Comparison of ENCODE assay signal across 1 cellular context in the genomic region with DNA sequence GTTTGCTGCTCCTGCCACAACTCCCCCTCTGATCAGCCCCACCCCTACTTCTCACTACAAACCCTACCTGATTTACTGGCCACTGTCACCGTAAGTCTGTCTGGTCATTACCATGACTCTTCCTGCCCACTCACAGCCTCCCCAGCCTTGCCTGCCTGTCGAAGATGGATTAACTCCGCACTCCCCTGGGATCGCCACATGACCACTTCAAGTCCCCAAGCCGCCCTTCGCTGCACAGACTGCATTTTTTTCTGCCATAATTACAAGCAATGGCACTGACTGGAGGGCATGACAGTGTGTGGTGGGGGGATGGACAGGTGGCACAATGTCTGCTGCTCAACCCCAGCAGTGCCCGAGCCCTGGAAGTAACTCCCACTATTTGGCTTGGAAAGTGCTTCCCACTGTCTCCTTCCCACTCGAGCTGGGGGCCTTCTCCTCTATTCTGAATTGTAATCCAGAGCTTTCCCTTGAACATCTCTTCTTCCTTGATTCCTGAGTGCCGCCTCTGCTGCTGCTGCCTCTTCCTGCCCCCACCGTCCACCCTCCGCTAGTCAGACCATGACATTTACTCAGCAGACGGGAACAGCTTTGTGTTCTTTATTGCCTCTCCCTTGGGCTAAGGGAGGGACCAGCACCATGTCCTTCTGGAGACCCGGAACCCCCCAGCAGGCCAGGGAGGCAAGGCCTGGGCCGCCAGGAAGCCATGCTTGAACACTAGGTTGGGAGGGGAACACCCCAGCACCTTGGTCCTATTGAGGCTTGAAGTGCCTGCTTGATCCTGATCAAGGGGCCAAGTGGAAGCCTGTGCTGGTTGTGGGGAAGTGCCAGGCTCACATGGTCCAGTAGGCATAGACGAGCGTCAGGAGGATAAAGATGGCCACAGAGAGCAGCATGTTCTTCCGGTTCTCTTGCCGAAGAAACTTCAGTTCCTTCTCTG.
TF ChIP-seq lines count a peak whose summit lies in the region.

No MANE protein-coding gene starts in this region.

TF ChIP-seq in GM12878, 131 proteins besides CTCF, POLR2A, EP300 and RAD21:
- no peak for TF ChIP-seq SUPT20H (IDR thresholded peaks at IDR 0.05; ENCODE audit: borderline replicate concordance, control insufficient read depth, low read depth, low read length)
- TF ChIP-seq ESRRA (IDR thresholded peaks at IDR 0.05; ENCODE audit: low read length) = no peak
- TF ChIP-seq EED (IDR thresholded peaks at IDR 0.05; ENCODE audit: low read depth) = no peak
- TF ChIP-seq SRF (IDR thresholded peaks at IDR 0.05; ENCODE audit: low read depth in 2 of 2, low read length in 2 of 2) = no peak
- TF ChIP-seq PML (IDR thresholded peaks at IDR 0.05; ENCODE audit: low read length) = no peak
- no peak; the same call in 1 of the 2 replicates for TF ChIP-seq POLR2AphosphoS5 (IDR thresholded peaks at IDR 0.05; ENCODE audit: low read length)
- no peak for TF ChIP-seq HDGF (IDR thresholded peaks at IDR 0.05)
- TF ChIP-seq, protein P1, sequence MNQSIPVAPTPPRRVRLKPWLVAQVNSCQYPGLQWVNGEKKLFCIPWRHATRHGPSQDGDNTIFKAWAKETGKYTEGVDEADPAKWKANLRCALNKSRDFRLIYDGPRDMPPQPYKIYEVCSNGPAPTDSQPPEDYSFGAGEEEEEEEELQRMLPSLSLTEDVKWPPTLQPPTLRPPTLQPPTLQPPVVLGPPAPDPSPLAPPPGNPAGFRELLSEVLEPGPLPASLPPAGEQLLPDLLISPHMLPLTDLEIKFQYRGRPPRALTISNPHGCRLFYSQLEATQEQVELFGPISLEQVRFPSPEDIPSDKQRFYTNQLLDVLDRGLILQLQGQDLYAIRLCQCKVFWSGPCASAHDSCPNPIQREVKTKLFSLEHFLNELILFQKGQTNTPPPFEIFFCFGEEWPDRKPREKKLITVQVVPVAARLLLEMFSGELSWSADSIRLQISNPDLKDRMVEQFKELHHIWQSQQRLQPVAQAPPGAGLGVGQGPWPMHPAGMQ (IDR thresholded peaks at IDR 0.05; ENCODE audit: borderline replicate concordance) = no peak
- TF ChIP-seq SMC3 (IDR thresholded peaks at IDR 0.05; ENCODE audit: borderline replicate concordance, low read length) = no peak
- TF ChIP-seq STAT3 (IDR thresholded peaks at IDR 0.05; ENCODE audit: low read depth, low read length) = no peak
- no peak for TF ChIP-seq MXI1 (IDR thresholded peaks at IDR 0.05; ENCODE audit: low read depth, low read length)
- no peak for TF ChIP-seq HDAC6 (IDR thresholded peaks at IDR 0.05; ENCODE audit: unreplicated experiment)
- no peak for TF ChIP-seq KAT2A (conservative IDR thresholded peaks at IDR 0.05; ENCODE audit: control insufficient read depth, low read depth, low read length)
- TF ChIP-seq, protein P2, sequence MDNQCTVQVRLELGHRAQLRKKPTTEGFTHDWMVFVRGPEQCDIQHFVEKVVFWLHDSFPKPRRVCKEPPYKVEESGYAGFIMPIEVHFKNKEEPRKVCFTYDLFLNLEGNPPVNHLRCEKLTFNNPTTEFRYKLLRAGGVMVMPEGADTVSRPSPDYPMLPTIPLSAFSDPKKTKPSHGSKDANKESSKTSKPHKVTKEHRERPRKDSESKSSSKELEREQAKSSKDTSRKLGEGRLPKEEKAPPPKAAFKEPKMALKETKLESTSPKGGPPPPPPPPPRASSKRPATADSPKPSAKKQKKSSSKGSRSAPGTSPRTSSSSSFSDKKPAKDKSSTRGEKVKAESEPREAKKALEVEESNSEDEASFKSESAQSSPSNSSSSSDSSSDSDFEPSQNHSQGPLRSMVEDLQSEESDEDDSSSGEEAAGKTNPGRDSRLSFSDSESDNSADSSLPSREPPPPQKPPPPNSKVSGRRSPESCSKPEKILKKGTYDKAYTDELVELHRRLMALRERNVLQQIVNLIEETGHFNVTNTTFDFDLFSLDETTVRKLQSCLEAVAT (IDR thresholded peaks at IDR 0.05) = no peak
- no peak for TF ChIP-seq JUNB (IDR thresholded peaks at IDR 0.05)
